In the genomic region with DNA sequence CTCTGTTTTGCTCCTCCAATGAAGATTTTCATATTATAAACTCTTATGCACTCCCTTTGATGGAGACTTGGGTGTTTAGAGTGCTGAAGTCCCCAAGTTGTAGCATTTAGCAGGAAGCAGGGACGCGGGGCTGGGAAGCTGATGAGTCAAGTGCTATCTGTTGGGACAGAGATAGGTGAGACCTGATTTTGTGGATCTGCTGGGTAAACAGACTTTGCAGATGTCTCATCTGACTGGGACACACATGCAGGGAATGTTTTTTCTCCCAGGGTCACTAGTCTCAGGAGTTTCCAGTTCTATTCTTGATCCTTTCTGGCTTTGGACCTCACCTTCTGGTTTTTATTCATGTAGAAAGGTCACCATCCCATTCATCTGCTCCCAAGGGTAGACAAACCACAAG, we compare ENCODE assay signal across 22 cellular contexts.
"Had no signal": no experiment of that assay in that cellular context is flagged by ENCODE, and none has a peak within 500 bp of the region (broad histone marks: within the 10 kb centered on the region; RNA-seq: fewer than 3 reads in every experiment).

No MANE protein-coding gene starts in this region.

- H3K4me1 Mint-ChIP-seq: central memory CD8-positive, alpha-beta T cell had no signal

- H3K4me3 Mint-ChIP-seq: activated CD4-positive, alpha-beta memory T cell treated with anti-CD3 and anti-CD28 coated beads, Interleukin-2, amount 10 ng/mL, durations not matched to agents 7 days and 5 days; activated CD8-positive, alpha-beta memory T cell treated with anti-CD3 and anti-CD28 coated beads, Interleukin-2, amount 10 ng/mL, durations not matched to agents 7 days and 5 days; activated naive CD8-positive, alpha-beta T cell; brain; central memory CD8-positive, alpha-beta T cell; nephron progenitor cell; T-helper 2 cell treated with Interferon-gamma antibody and Interleukin-4, amounts not matched to agents 5 μg/mL and 100 μg/mL, for 36 hours; WTC11 had no signal

- H3K27ac ChIP-seq: colonic mucosa, esophagus squamous epithelium, hepatocyte, tibial artery, vagina had no signal

- ATAC-seq: activated CD8-positive, alpha-beta memory T cell treated with anti-CD3 and anti-CD28 coated beads, Interleukin-2, amount 10 ng/mL, durations not matched to agents 7 days and 5 days; WTC11 had no signal

- H3K36me3 ChIP-seq: colonic mucosa had no signal

- H3K9me3 ChIP-seq: colonic mucosa, esophagus squamous epithelium, tibial artery, vagina had no signal

- H3K27ac Mint-ChIP-seq: activated CD4-positive, alpha-beta memory T cell treated with anti-CD3 and anti-CD28 coated beads, Interleukin-2, amount 10 ng/mL, durations not matched to agents 7 days and 5 days; activated CD8-positive, alpha-beta memory T cell treated with anti-CD3 and anti-CD28 coated beads, Interleukin-2, amount 10 ng/mL, durations not matched to agents 7 days and 5 days; activated naive CD8-positive, alpha-beta T cell; nephron progenitor cell; T-helper 2 cell treated with Interferon-gamma antibody and Interleukin-4, amounts not matched to agents 5 μg/mL and 100 μg/mL, for 36 hours; WTC11 had no signal

- H3K4me3 ChIP-seq: colonic mucosa, esophagus squamous epithelium, hepatocyte, lung, tibial artery, vagina had no signal

- H3K4me2 ChIP-seq: hepatocyte had no signal

- H3K9me3 Mint-ChIP-seq: activated CD4-positive, alpha-beta memory T cell treated with anti-CD3 and anti-CD28 coated beads, Interleukin-2, amount 10 ng/mL, durations not matched to agents 7 days and 5 days; brain; central memory CD8-positive, alpha-beta T cell; nephron progenitor cell; T-helper 2 cell treated with Interferon-gamma antibody and Interleukin-4, amounts not matched to agents 5 μg/mL and 100 μg/mL, for 36 hours; WTC11 had no signal

- H3K27me3 ChIP-seq: colonic mucosa, esophagus squamous epithelium, hepatocyte, tibial artery, vagina had no signal

- H2AFZ ChIP-seq: hepatocyte had no signal

- H3K36me3 Mint-ChIP-seq: activated CD8-positive, alpha-beta memory T cell treated with anti-CD3 and anti-CD28 coated beads, Interleukin-2, amount 10 ng/mL, durations not matched to agents 7 days and 5 days; activated naive CD8-positive, alpha-beta T cell; brain; WTC11 had no signal

- H3K4me1 ChIP-seq: colonic mucosa, esophagus squamous epithelium, tibial artery, vagina had no signal

- DNase-seq: activated CD4-positive, alpha-beta memory T cell treated with anti-CD3 and anti-CD28 coated beads, Interleukin-2, amount 10 ng/mL, durations not matched to agents 7 days and 5 days; activated CD4-positive, alpha-beta T cell treated with anti-CD3 and anti-CD28 coated beads for 4 hours; activated CD8-positive, alpha-beta memory T cell treated with anti-CD3 and anti-CD28 coated beads, Interleukin-2, amount 10 ng/mL, durations not matched to agents 7 days and 5 days; amygdala; colonic mucosa; esophagus squamous epithelium; nephron progenitor cell; occipital lobe; posterior cingulate gyrus; retina; stimulated activated CD4-positive, alpha-beta T cell treated with anti-CD3 and anti-CD28 coated beads, Interleukin-2, amount 100 ng/mL, for 24 hours; stimulated activated naive CD4-positive, alpha-beta T cell treated with Interleukin-2 at 50 U/mL for 16 hours; substantia nigra; tibial artery had no signal

- H3K79me2 ChIP-seq: hepatocyte had no signal
